Comparison of ENCODE assay signal across 1 cellular context in the genomic region with DNA sequence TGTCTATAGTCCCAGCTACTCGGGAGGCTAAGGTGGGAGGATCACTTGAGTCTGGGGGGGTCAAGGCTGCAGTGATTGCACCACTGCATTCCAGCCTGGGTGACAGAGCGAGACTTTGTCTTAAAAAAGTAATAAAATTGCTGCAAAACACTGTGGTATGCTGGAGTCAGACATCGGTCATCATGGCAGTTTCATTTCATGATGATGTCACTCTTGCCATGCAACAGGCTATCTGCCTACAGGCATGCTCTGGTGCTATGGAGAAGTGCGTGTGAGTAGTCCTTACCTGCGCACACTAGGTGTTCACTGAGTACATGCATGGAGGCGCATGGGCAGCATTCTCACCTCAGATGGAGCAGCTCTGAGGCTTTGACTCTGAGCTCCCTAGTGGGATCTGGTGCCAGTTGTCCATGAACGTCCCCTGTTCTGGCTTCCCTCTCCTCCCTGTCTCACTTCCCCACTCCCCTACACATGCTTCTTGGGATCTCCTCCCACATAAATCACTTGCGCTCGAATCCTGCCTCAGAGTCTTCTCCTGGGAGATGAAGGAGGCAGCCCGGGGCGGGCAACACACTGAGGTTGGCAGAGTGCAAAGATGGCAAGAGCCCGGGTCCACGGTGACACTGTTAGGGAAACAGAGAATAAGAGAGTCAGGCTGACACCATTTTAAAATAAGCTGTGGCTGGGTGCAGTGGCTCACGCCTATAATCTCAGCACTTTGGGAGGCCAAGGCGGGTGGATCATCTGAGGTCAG.
TF ChIP-seq lines count a peak whose summit lies in the region.

No MANE protein-coding gene starts in this region.

TF ChIP-seq in WTC11, 78 proteins besides CTCF, POLR2A, EP300 and RAD21 (continued from another document):
- no peak for TF ChIP-seq CREB1 (CRISPR knock-in tag; IDR thresholded peaks at IDR 0.05)
- TF ChIP-seq, protein P1, sequence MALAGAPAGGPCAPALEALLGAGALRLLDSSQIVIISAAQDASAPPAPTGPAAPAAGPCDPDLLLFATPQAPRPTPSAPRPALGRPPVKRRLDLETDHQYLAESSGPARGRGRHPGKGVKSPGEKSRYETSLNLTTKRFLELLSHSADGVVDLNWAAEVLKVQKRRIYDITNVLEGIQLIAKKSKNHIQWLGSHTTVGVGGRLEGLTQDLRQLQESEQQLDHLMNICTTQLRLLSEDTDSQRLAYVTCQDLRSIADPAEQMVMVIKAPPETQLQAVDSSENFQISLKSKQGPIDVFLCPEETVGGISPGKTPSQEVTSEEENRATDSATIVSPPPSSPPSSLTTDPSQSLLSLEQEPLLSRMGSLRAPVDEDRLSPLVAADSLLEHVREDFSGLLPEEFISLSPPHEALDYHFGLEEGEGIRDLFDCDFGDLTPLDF (CRISPR knock-in tag; IDR thresholded peaks at IDR 0.05) = no peak
- TF ChIP-seq, protein P2, sequence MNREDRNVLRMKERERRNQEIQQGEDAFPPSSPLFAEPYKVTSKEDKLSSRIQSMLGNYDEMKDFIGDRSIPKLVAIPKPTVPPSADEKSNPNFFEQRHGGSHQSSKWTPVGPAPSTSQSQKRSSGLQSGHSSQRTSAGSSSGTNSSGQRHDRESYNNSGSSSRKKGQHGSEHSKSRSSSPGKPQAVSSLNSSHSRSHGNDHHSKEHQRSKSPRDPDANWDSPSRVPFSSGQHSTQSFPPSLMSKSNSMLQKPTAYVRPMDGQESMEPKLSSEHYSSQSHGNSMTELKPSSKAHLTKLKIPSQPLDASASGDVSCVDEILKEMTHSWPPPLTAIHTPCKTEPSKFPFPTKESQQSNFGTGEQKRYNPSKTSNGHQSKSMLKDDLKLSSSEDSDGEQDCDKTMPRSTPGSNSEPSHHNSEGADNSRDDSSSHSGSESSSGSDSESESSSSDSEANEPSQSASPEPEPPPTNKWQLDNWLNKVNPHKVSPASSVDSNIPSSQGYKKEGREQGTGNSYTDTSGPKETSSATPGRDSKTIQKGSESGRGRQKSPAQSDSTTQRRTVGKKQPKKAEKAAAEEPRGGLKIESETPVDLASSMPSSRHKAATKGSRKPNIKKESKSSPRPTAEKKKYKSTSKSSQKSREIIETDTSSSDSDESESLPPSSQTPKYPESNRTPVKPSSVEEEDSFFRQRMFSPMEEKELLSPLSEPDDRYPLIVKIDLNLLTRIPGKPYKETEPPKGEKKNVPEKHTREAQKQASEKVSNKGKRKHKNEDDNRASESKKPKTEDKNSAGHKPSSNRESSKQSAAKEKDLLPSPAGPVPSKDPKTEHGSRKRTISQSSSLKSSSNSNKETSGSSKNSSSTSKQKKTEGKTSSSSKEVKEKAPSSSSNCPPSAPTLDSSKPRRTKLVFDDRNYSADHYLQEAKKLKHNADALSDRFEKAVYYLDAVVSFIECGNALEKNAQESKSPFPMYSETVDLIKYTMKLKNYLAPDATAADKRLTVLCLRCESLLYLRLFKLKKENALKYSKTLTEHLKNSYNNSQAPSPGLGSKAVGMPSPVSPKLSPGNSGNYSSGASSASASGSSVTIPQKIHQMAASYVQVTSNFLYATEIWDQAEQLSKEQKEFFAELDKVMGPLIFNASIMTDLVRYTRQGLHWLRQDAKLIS (CRISPR knock-in tag; IDR thresholded peaks at IDR 0.05; ENCODE audit: borderline replicate concordance) = no peak
- TF ChIP-seq, protein P3, sequence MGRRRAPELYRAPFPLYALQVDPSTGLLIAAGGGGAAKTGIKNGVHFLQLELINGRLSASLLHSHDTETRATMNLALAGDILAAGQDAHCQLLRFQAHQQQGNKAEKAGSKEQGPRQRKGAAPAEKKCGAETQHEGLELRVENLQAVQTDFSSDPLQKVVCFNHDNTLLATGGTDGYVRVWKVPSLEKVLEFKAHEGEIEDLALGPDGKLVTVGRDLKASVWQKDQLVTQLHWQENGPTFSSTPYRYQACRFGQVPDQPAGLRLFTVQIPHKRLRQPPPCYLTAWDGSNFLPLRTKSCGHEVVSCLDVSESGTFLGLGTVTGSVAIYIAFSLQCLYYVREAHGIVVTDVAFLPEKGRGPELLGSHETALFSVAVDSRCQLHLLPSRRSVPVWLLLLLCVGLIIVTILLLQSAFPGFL (CRISPR knock-in tag; IDR thresholded peaks at IDR 0.05; ENCODE audit: borderline replicate concordance) = no peak
- TF ChIP-seq, protein P4, sequence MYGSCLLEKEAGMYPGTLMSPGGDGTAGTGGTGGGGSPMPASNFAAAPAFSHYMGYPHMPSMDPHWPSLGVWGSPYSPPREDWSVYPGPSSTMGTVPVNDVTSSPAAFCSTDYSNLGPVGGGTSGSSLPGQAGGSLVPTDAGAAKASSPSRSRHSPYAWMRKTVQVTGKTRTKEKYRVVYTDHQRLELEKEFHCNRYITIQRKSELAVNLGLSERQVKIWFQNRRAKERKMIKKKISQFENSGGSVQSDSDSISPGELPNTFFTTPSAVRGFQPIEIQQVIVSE (CRISPR knock-in tag; IDR thresholded peaks at IDR 0.05; ENCODE audit: borderline replicate concordance) = no peak
